In the genomic region with DNA sequence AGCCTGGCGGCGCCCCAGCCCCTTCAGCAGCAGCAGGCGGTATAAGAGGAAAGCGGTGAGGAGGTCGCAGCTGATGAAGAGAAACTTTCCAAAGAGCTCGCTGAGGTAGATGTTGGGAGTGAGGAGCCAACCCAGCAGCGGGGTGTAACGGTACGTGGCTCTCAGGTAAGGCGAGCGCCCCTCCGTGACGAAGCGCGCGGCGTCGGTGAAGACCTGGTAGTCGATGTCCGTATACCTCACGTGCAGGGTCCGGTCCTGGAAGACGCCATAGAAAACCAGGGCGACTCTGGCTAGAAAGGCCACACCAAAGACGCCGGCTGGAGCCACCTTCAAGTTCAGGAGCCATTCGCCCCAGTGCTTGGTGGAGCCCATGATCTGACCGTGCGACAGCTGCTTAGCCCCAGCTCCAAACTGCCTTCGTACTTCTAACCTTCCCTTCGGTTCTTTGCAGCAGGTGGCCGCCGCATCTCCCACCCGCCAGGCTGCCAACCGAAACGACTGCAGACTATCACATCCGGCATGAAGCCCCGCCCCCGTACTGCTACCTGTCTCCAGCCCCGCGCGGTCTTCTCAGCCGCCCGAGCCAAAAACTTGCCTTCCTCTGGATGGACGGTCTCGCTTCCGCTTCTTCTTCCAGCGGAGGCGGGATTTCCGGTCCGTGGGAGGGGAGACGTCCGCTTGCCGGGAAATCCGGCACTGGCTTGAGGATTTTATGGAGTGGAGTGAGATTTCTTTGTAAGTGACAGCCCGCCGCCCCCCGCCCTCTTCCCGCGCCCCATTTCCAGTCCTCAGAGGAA, we compare ENCODE assay signal across 1 cellular context.
TF ChIP-seq lines count a peak whose summit lies in the region.

A gene (minus strand): TSS at position 623 of the 797 bp plus-strand sequence. CDS start 251 bp downstream, at position 372.

TF ChIP-seq in HepG2, 621 proteins besides CTCF, POLR2A, EP300 and RAD21 (continued from another document and continues in another):
- TF ChIP-seq HES4 (CRISPR knock-in tag; IDR thresholded peaks at IDR 0.05; ENCODE audit: borderline replicate concordance) (peak; percentile 65; the same call in 1 of the 2 replicates), ONECUT2 (CRISPR knock-in tag; IDR thresholded peaks at IDR 0.05) (no peak), FOXA3 (CRISPR knock-in tag; IDR thresholded peaks at IDR 0.05) (no peak), ZNF282 (IDR thresholded peaks at IDR 0.05; ENCODE audit: partially characterized antibody) (no peak), ZNF839 (CRISPR knock-in tag; IDR thresholded peaks at IDR 0.05; ENCODE audit: borderline replicate concordance) (no peak), STAG1 (CRISPR knock-in tag; IDR thresholded peaks at IDR 0.05) (no peak), HNF4A (CRISPR knock-in tag; IDR thresholded peaks at IDR 0.05) (0 out of 2 replicates have a peak, but pooled peaks have one; percentile 4), RAD51 (IDR thresholded peaks at IDR 0.05; ENCODE audit: borderline replicate concordance) (no peak), NR2F1 (CRISPR knock-in tag; IDR thresholded peaks at IDR 0.05) (no peak), ZSCAN30 (CRISPR knock-in tag; IDR thresholded peaks at IDR 0.05) (no peak), MAFG (CRISPR knock-in tag; IDR thresholded peaks at IDR 0.05) (no peak), ZSCAN20 (CRISPR knock-in tag; IDR thresholded peaks at IDR 0.05; ENCODE audit: borderline replicate concordance) (no peak), ATRX (CRISPR knock-in tag; IDR thresholded peaks at IDR 0.05; ENCODE audit: borderline replicate concordance) (no peak), PHF20 (CRISPR knock-in tag; IDR thresholded peaks at IDR 0.05) (peak; percentile 87), PAF1 (CRISPR knock-in tag; IDR thresholded peaks at IDR 0.05) (no peak), YEATS2 (CRISPR knock-in tag; IDR thresholded peaks at IDR 0.05; ENCODE audit: borderline replicate concordance) (peak; percentile 91; the same call in 1 of the 2 replicates), ZNF333 (CRISPR knock-in tag; IDR thresholded peaks at IDR 0.05; ENCODE audit: borderline replicate concordance) (no peak), RFX5 (IDR thresholded peaks at IDR 0.05; ENCODE audit: low read depth, low read length) (0 out of 2 replicates have a peak, but pooled peaks have one; percentile 12), TEAD3 (CRISPR knock-in tag; optimal IDR thresholded peaks at IDR 0.05; ENCODE audit: borderline replicate concordance) (peak; percentile 65), ZNF552 (CRISPR knock-in tag; IDR thresholded peaks at IDR 0.05; ENCODE audit: borderline replicate concordance) (no peak; the same call in 1 of the 2 replicates), FOSL2 (CRISPR knock-in tag; IDR thresholded peaks at IDR 0.05) (peak; percentile 34; the same call in 1 of the 2 replicates), RFXANK (CRISPR knock-in tag; IDR thresholded peaks at IDR 0.05) (no peak), BRD4 (CRISPR knock-in tag; IDR thresholded peaks at IDR 0.05) (0 out of 2 replicates have a peak, but pooled peaks have one; percentile 10), MTF2 (CRISPR knock-in tag; IDR thresholded peaks at IDR 0.05; ENCODE audit: borderline replicate concordance) (no peak), ZSCAN9 (CRISPR knock-in tag; IDR thresholded peaks at IDR 0.05; ENCODE audit: borderline replicate concordance) (0 out of 2 replicates have a peak, but pooled peaks have one; percentile 26), ZNF441 (CRISPR knock-in tag; IDR thresholded peaks at IDR 0.05; ENCODE audit: borderline replicate concordance) (peak; percentile 77), SAFB2 (CRISPR knock-in tag; IDR thresholded peaks at IDR 0.05; ENCODE audit: borderline replicate concordance, low read depth) (peak; percentile 62; the same call in 1 of the 2 replicates), JUN (CRISPR knock-in tag; IDR thresholded peaks at IDR 0.05) (no peak), AKAP8 (CRISPR knock-in tag; IDR thresholded peaks at IDR 0.05) (no peak), AGO2 (optimal IDR thresholded peaks at IDR 0.05; ENCODE audit: low read depth, low read length) (peak; percentile 51), RFX1 (IDR thresholded peaks at IDR 0.05) (no peak), TRIM24 (CRISPR knock-in tag; IDR thresholded peaks at IDR 0.05) (no peak), POLR2AphosphoS2 (IDR thresholded peaks at IDR 0.05; ENCODE audit: low read depth, low read length) (no peak)
- TF ChIP-seq, protein P1, sequence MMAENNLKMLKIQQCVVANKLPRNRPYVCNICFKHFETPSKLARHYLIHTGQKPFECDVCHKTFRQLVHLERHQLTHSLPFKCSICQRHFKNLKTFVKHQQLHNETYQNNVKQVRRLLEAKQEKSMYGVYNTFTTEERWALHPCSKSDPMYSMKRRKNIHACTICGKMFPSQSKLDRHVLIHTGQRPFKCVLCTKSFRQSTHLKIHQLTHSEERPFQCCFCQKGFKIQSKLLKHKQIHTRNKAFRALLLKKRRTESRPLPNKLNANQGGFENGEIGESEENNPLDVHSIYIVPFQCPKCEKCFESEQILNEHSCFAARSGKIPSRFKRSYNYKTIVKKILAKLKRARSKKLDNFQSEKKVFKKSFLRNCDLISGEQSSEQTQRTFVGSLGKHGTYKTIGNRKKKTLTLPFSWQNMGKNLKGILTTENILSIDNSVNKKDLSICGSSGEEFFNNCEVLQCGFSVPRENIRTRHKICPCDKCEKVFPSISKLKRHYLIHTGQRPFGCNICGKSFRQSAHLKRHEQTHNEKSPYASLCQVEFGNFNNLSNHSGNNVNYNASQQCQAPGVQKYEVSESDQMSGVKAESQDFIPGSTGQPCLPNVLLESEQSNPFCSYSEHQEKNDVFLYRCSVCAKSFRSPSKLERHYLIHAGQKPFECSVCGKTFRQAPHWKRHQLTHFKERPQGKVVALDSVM (CRISPR knock-in tag; IDR thresholded peaks at IDR 0.05), result peak; percentile 39; the same call in 1 of the 2 replicates
- TF ChIP-seq, protein P2, sequence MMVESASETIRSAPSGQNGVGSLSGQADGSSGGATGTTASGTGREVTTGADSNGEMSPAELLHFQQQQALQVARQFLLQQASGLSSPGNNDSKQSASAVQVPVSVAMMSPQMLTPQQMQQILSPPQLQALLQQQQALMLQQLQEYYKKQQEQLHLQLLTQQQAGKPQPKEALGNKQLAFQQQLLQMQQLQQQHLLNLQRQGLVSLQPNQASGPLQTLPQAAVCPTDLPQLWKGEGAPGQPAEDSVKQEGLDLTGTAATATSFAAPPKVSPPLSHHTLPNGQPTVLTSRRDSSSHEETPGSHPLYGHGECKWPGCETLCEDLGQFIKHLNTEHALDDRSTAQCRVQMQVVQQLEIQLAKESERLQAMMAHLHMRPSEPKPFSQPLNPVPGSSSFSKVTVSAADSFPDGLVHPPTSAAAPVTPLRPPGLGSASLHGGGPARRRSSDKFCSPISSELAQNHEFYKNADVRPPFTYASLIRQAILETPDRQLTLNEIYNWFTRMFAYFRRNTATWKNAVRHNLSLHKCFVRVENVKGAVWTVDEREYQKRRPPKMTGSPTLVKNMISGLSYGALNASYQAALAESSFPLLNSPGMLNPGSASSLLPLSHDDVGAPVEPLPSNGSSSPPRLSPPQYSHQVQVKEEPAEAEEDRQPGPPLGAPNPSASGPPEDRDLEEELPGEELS (CRISPR knock-in tag; IDR thresholded peaks at IDR 0.05), result no peak
- TF ChIP-seq, protein P3, sequence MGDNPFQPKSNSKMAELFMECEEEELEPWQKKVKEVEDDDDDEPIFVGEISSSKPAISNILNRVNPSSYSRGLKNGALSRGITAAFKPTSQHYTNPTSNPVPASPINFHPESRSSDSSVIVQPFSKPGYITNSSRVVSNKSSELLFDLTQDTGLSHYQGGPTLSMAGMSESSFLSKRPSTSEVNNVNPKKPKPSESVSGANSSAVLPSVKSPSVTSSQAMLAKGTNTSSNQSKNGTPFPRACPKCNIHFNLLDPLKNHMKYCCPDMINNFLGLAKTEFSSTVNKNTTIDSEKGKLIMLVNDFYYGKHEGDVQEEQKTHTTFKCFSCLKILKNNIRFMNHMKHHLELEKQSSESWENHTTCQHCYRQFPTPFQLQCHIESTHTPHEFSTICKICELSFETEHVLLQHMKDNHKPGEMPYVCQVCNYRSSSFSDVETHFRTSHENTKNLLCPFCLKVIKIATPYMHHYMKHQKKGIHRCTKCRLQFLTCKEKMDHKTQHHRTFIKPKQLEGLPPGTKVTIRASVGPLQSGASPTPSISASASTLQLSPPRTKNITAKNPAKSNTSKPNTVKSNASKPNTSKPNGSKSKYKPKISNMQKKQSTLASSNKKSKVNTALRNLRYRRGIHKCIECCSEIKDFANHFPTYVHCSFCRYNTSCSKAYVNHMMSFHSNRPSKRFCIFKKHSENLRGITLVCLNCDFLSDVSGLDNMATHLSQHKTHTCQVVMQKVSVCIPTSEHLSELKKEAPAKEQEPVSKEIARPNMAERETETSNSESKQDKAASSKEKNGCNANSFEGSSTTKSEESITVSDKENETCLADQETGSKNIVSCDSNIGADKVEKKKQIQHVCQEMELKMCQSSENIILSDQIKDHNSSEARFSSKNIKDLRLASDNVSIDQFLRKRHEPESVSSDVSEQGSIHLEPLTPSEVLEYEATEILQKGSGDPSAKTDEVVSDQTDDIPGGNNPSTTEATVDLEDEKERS (CRISPR knock-in tag; IDR thresholded peaks at IDR 0.05), result no peak
- TF ChIP-seq, protein P4, sequence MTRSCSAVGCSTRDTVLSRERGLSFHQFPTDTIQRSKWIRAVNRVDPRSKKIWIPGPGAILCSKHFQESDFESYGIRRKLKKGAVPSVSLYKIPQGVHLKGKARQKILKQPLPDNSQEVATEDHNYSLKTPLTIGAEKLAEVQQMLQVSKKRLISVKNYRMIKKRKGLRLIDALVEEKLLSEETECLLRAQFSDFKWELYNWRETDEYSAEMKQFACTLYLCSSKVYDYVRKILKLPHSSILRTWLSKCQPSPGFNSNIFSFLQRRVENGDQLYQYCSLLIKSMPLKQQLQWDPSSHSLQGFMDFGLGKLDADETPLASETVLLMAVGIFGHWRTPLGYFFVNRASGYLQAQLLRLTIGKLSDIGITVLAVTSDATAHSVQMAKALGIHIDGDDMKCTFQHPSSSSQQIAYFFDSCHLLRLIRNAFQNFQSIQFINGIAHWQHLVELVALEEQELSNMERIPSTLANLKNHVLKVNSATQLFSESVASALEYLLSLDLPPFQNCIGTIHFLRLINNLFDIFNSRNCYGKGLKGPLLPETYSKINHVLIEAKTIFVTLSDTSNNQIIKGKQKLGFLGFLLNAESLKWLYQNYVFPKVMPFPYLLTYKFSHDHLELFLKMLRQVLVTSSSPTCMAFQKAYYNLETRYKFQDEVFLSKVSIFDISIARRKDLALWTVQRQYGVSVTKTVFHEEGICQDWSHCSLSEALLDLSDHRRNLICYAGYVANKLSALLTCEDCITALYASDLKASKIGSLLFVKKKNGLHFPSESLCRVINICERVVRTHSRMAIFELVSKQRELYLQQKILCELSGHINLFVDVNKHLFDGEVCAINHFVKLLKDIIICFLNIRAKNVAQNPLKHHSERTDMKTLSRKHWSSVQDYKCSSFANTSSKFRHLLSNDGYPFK (CRISPR knock-in tag; IDR thresholded peaks at IDR 0.05; ENCODE audit: borderline replicate concordance), result peak; percentile 79; the same call in 1 of the 2 replicates
- TF ChIP-seq, protein P5, sequence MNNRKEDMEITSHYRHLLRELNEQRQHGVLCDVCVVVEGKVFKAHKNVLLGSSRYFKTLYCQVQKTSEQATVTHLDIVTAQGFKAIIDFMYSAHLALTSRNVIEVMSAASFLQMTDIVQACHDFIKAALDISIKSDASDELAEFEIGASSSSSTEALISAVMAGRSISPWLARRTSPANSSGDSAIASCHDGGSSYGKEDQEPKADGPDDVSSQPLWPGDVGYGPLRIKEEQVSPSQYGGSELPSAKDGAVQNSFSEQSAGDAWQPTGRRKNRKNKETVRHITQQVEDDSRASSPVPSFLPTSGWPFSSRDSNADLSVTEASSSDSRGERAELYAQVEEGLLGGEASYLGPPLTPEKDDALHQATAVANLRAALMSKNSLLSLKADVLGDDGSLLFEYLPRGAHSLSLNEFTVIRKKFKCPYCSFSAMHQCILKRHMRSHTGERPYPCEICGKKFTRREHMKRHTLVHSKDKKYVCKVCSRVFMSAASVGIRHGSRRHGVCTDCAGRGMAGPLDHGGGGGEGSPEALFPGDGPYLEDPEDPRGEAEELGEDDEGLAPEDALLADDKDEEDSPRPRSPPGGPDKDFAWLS (CRISPR knock-in tag; IDR thresholded peaks at IDR 0.05; ENCODE audit: borderline replicate concordance), result no peak
- TF ChIP-seq, protein P6, sequence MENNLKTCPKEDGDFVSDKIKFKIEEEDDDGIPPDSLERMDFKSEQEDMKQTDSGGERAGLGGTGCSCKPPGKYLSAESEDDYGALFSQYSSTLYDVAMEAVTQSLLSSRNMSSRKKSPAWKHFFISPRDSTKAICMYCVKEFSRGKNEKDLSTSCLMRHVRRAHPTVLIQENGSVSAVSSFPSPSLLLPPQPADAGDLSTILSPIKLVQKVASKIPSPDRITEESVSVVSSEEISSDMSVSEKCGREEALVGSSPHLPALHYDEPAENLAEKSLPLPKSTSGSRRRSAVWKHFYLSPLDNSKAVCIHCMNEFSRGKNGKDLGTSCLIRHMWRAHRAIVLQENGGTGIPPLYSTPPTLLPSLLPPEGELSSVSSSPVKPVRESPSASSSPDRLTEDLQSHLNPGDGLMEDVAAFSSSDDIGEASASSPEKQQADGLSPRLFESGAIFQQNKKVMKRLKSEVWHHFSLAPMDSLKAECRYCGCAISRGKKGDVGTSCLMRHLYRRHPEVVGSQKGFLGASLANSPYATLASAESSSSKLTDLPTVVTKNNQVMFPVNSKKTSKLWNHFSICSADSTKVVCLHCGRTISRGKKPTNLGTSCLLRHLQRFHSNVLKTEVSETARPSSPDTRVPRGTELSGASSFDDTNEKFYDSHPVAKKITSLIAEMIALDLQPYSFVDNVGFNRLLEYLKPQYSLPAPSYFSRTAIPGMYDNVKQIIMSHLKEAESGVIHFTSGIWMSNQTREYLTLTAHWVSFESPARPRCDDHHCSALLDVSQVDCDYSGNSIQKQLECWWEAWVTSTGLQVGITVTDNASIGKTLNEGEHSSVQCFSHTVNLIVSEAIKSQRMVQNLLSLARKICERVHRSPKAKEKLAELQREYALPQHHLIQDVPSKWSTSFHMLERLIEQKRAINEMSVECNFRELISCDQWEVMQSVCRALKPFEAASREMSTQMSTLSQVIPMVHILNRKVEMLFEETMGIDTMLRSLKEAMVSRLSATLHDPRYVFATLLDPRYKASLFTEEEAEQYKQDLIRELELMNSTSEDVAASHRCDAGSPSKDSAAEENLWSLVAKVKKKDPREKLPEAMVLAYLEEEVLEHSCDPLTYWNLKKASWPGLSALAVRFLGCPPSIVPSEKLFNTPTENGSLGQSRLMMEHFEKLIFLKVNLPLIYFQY (CRISPR knock-in tag; IDR thresholded peaks at IDR 0.05; ENCODE audit: borderline replicate concordance), result no peak; the same call in 1 of the 2 replicates
- TF ChIP-seq, protein P7, sequence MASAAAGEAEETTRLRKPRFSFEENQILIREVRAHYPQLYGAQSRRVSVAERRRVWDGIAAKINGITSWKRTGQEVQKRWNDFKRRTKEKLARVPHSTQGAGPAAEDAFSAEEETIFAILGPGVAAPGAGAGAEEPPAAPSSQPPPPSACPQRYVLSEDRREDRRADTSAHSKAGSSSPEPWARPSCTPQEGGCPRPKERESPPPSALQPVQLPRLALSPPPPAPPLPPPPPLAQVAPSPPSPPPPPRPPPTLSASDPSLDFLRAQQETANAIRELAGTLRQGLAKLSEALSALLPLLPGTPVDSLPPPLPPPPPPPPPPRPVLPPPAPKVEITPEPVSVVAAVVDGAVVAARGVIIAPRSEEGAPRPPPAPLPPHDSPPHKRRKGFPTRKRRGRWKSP (CRISPR knock-in tag; IDR thresholded peaks at IDR 0.05), result no peak
